9 cellular contexts compared by ENCODE assay signal in genomic region chr22:24727218-24727851, GRCh38. TPM values are rescaled to one million over a fixed set of nuclear protein-coding genes. Genes with fewer than 3 reads are reported as not detected.
DNase-seq lines count a peak whose midpoint lies in the region; ATAC-seq lines count a peak whose summit lies in the region.
"Had no signal": no experiment of that assay in that cellular context is flagged by ENCODE, and none has a peak within 500 bp of the region (broad histone marks: within the 10 kb centered on the region; RNA-seq: fewer than 3 reads in every experiment).

No MANE protein-coding gene starts in this region.

- DNase-seq in H4 (ENCODE audit: low spot score), result peak; percentile 70
- peak; percentile 20 for DNase-seq in NCI-H226
- DNase-seq in dermis blood vessel endothelial cell, result peak; percentile 97
- DNase-seq in pulmonary artery endothelial cell (ENCODE audit: low read depth, low spot score), result peak; percentile 84
- DNase-seq in stimulated activated CD4-positive, alpha-beta T cell treated with anti-CD3 and anti-CD28 coated beads, Interleukin-4, amount 100 ng/mL, for 1 hour, result no peak
- no peak for DNase-seq in HK-2 (ENCODE audit: unreplicated experiment)
- DNase-seq: kidney had no signal

- no peak for ATAC-seq in HG03025 (IDR thresholded peaks at IDR 0.05; ENCODE audit: low FRiP score, unreplicated experiment)
- no peak for ATAC-seq in GM18520 (IDR thresholded peaks at IDR 0.05; ENCODE audit: unreplicated experiment)

RNA-seq across cellular contexts. Expression of gene PIWIL3, which starts 47.2 kb away (rescaled TPM):
- total RNA-seq in H4 (2014; rRNA removed; shearing (Covaris generic)), result not detected in 2 replicates
- total RNA-seq in dermis blood vessel endothelial cell (0.17 TPM in 1 of 2 replicates, not detected in the other), pulmonary artery endothelial cell (not detected in 2 replicates)
- total RNA-seq: kidney had no signal

Comparison
In these comparisons a context has a peak if more than half of its experiments do, and no peak if none do; other contexts are left out.
1. DNase-seq: peak in H4 (single experiment), NCI-H226 (single experiment), dermis blood vessel endothelial cell (single experiment) and pulmonary artery endothelial cell (single experiment); none in stimulated activated CD4-positive, alpha-beta T cell treated with anti-CD3 and anti-CD28 coated beads, Interleukin-4, amount 100 ng/mL, for 1 hour (single experiment) and HK-2 (single experiment).